Comparison of ENCODE assay signal across 8 cellular contexts in genomic region chr1:174998569-174999215, GRCh38. TPM values are rescaled to one million over a fixed set of nuclear protein-coding genes. Genes with fewer than 3 reads are reported as not detected.
A peak's percentile ranks its signal among the peaks of the same experiment; 100 is the strongest.
DNase-seq lines count a peak whose midpoint lies in the region; ATAC-seq and TF ChIP-seq lines count a peak whose summit lies in the region.

No MANE protein-coding gene starts in this region.

- H3K27ac Mint-ChIP-seq in natural killer cell, result no peak overlapping the region
- H3K27ac Mint-ChIP-seq in natural killer cell treated with Interleukin-12 subunit alpha and Interleukin-12 subunit beta and Interleukin-15 and Interleukin-18, amount 100 ng/mL, for 72 hours, result no peak overlapping the region

- H3K9me3 ChIP-seq in osteoblast (ENCODE audit: low read depth, low read length), result no peaks in the 10 kb centered on the region

- peaks cover 2% of the 10 kb centered on the region for H4K20me1 ChIP-seq in osteoblast (ENCODE audit: insufficient read depth, low read length)

- TF ChIP-seq CTCF in natural killer cell (IDR thresholded peaks at IDR 0.05) (peak; percentile 91), HL-60 (IDR thresholded peaks at IDR 0.05; ENCODE audit: insufficient read depth, low read length) (peak; percentile 53), foreskin keratinocyte (conservative IDR thresholded peaks at IDR 0.05) (peak; percentile 79), osteoblast (IDR thresholded peaks at IDR 0.05; ENCODE audit: extremely low read depth, low read depth, low read length) (peak; percentile 74)

- no peaks in the 10 kb centered on the region for H3K9me3 Mint-ChIP-seq in natural killer cell
- H3K9me3 Mint-ChIP-seq in natural killer cell treated with Interleukin-12 subunit alpha and Interleukin-12 subunit beta and Interleukin-15 and Interleukin-18, amount 100 ng/mL, for 72 hours, result no peaks in the 10 kb centered on the region
- H3K9me3 Mint-ChIP-seq in activated T-cell treated with anti-CD3 and anti-CD28 coated beads, Interleukin-2, amount 50 U/mL, for 4 hours, result no peaks in the 10 kb centered on the region

- DNase-seq in natural killer cell, result no peak
- DNase-seq in natural killer cell treated with Interleukin-12 subunit alpha and Interleukin-12 subunit beta and Interleukin-15 and Interleukin-18, amount 100 ng/mL, for 72 hours (ENCODE audit: low spot score), result no peak
- peak; percentile 68 to 70 for DNase-seq in HL-60 (ENCODE audit: low read depth in 1 of 2, low spot score in 1 of 2)
- DNase-seq in NCI-H69 (lab: John Stamatoyannopoulos, UW), result peak; percentile 88
- peak; percentile 25 for DNase-seq in activated T-cell treated with anti-CD3 and anti-CD28 coated beads, Interleukin-2, amount 50 U/mL, for 4 hours
- peak in 1 of 2 donors; percentile 56 for DNase-seq in foreskin keratinocyte
- DNase-seq in osteoblast (ENCODE audit: insufficient read length, low spot score, missing footprints), result peak; percentile 69
- DNase-seq in cortex of kidney (lab: John Stamatoyannopoulos, UW), result no peak

- H3K27ac ChIP-seq in HL-60 (replicated peaks) (peak overlapping the region; percentile 100), foreskin keratinocyte (peak overlapping the region; percentile 99), osteoblast (ENCODE audit: low read depth, low read length) (peak overlapping the region; percentile 98)

- peaks cover 29 to 32% of the 10 kb centered on the region in 2 donors for H3K4me1 Mint-ChIP-seq in natural killer cell
- peaks cover 35 to 40% of the 10 kb centered on the region in 2 donors for H3K4me1 Mint-ChIP-seq in natural killer cell treated with Interleukin-12 subunit alpha and Interleukin-12 subunit beta and Interleukin-15 and Interleukin-18, amount 100 ng/mL, for 72 hours (ENCODE audit: low read depth in 2 of 2)
- H3K4me1 Mint-ChIP-seq in activated T-cell treated with anti-CD3 and anti-CD28 coated beads, Interleukin-2, amount 50 U/mL, for 4 hours (ENCODE audit: low read depth), result peaks cover 37% of the 10 kb centered on the region

- H3K36me3 ChIP-seq in osteoblast (ENCODE audit: insufficient read depth, low read length), result no peaks in the 10 kb centered on the region

- ATAC-seq in natural killer cell (peak in 1 of 3 donors; percentile 0), foreskin keratinocyte (no peak)
- ATAC-seq in natural killer cell treated with Interleukin-12 subunit alpha and Interleukin-12 subunit beta and Interleukin-15 and Interleukin-18, amount 100 ng/mL, for 72 hours, result no peak
- no peak for ATAC-seq in activated T-cell treated with anti-CD3 and anti-CD28 coated beads, Interleukin-2, amount 50 U/mL, for 4 hours

- H3K4me3 Mint-ChIP-seq in natural killer cell, result no peak overlapping the region
- H3K4me3 Mint-ChIP-seq in natural killer cell treated with Interleukin-12 subunit alpha and Interleukin-12 subunit beta and Interleukin-15 and Interleukin-18, amount 100 ng/mL, for 72 hours, result no peak overlapping the region
- H3K4me3 Mint-ChIP-seq in activated T-cell treated with anti-CD3 and anti-CD28 coated beads, Interleukin-2, amount 50 U/mL, for 4 hours, result no peak overlapping the region

- no peaks in the 10 kb centered on the region for H3K36me3 Mint-ChIP-seq in natural killer cell
- no peaks in the 10 kb centered on the region for H3K36me3 Mint-ChIP-seq in natural killer cell treated with Interleukin-12 subunit alpha and Interleukin-12 subunit beta and Interleukin-15 and Interleukin-18, amount 100 ng/mL, for 72 hours
- H3K36me3 Mint-ChIP-seq in activated T-cell treated with anti-CD3 and anti-CD28 coated beads, Interleukin-2, amount 50 U/mL, for 4 hours (ENCODE audit: insufficient read depth), result peaks cover 9% of the 10 kb centered on the region

- no peaks in the 10 kb centered on the region for H3K27me3 ChIP-seq in HL-60 (ENCODE audit: insufficient read depth, poor library complexity, severe bottlenecking)
- no peaks in the 10 kb centered on the region for H3K27me3 ChIP-seq in foreskin keratinocyte
- no peaks in the 10 kb centered on the region for H3K27me3 ChIP-seq in osteoblast (ENCODE audit: insufficient read depth, low read length)

- H3K79me2 ChIP-seq in osteoblast (ENCODE audit: insufficient read depth, low read length), result peaks cover 38% of the 10 kb centered on the region

- H3K4me2 ChIP-seq in osteoblast (ENCODE audit: insufficient read depth, low read length), result peak overlapping the region; percentile 98

- H3K4me1 ChIP-seq in foreskin keratinocyte (peaks cover 14% of the 10 kb centered on the region), osteoblast (ENCODE audit: insufficient read depth, low read length) (peaks cover 27% of the 10 kb centered on the region)

- no peaks in the 10 kb centered on the region for H3K27me3 Mint-ChIP-seq in natural killer cell (ENCODE audit: low read depth in 2 of 2)
- no peaks in the 10 kb centered on the region for H3K27me3 Mint-ChIP-seq in natural killer cell treated with Interleukin-12 subunit alpha and Interleukin-12 subunit beta and Interleukin-15 and Interleukin-18, amount 100 ng/mL, for 72 hours
- no peaks in the 10 kb centered on the region for H3K27me3 Mint-ChIP-seq in activated T-cell treated with anti-CD3 and anti-CD28 coated beads, Interleukin-2, amount 50 U/mL, for 4 hours (ENCODE audit: low read depth)

- peak overlapping the region; percentile 92 for H2AFZ ChIP-seq in osteoblast (ENCODE audit: low read length)

- H3K4me3 ChIP-seq in HL-60 (replicated peaks; ENCODE audit: insufficient read depth, low read length) (peak overlapping the region; percentile 87), osteoblast (ENCODE audit: insufficient read depth, low read length) (peak overlapping the region; percentile 78)

- intact Hi-C loops in natural killer cell (cut with micrococcal nuclease), result loop anchor here (1.0 kb wide), 4 partner anchors 25 to 228 kb away; partner anchors contain the start of gene MRPS14

RNA-seq across cellular contexts. Expression of gene CACYBP, which starts 1.1 kb away (rescaled TPM):
- 10 to 100 TPM; 43.8 to 55.4 (median 51.9) TPM for total RNA-seq in natural killer cell
- total RNA-seq in natural killer cell treated with Interleukin-12 subunit alpha and Interleukin-12 subunit beta and Interleukin-15 and Interleukin-18, amount 100 ng/mL, for 72 hours, result 100 to 1,000 TPM; 199 to 288 TPM
- 100 to 1,000 TPM; 288 to 331 (median 317) TPM for total RNA-seq in activated T-cell treated with anti-CD3 and anti-CD28 coated beads, Interleukin-2, amount 50 U/mL, for 4 hours
- total RNA-seq in foreskin keratinocyte, result 116 and 154 TPM in 2 replicates
- 126 and 164 TPM in 2 replicates for polyA plus RNA-seq in foreskin keratinocyte
- 71.7 and 150 TPM in 2 replicates for total RNA-seq in osteoblast

RNA-seq across cellular contexts. Expression of gene MRPS14, which starts 24.5 kb away (rescaled TPM):
- total RNA-seq in natural killer cell (10 to 100 TPM; 11.5 to 13.2 (median 12.0) TPM), foreskin keratinocyte (26.1 and 28.5 TPM in 2 replicates), osteoblast (17.1 and 17.7 TPM in 2 replicates)
- total RNA-seq in natural killer cell treated with Interleukin-12 subunit alpha and Interleukin-12 subunit beta and Interleukin-15 and Interleukin-18, amount 100 ng/mL, for 72 hours, result 10 to 100 TPM; 23.9 to 34.7 TPM
- total RNA-seq in activated T-cell treated with anti-CD3 and anti-CD28 coated beads, Interleukin-2, amount 50 U/mL, for 4 hours, result 10 to 100 TPM; 26.1 to 28.5 (median 27.8) TPM
- 37.6 and 42.0 TPM in 2 replicates for polyA plus RNA-seq in foreskin keratinocyte

Comparison
In these comparisons a context has a peak if more than half of its experiments do, and no peak if none do; other contexts are left out.
1. DNase-seq: peak in HL-60 (2 of 2), NCI-H69 (single experiment), activated T-cell treated with anti-CD3 and anti-CD28 coated beads, Interleukin-2, amount 50 U/mL, for 4 hours (single experiment) and osteoblast (single experiment); none in natural killer cell (single experiment), natural killer cell treated with Interleukin-12 subunit alpha and Interleukin-12 subunit beta and Interleukin-15 and Interleukin-18, amount 100 ng/mL, for 72 hours (single experiment) and cortex of kidney (single experiment).
2. Peak in every context shown above with its lines, with median percentiles within 50 percentile points of each other: CTCF ChIP-seq and H3K27ac ChIP-seq.